ENCODE assay signal across 13 cellular contexts in the genomic region with DNA sequence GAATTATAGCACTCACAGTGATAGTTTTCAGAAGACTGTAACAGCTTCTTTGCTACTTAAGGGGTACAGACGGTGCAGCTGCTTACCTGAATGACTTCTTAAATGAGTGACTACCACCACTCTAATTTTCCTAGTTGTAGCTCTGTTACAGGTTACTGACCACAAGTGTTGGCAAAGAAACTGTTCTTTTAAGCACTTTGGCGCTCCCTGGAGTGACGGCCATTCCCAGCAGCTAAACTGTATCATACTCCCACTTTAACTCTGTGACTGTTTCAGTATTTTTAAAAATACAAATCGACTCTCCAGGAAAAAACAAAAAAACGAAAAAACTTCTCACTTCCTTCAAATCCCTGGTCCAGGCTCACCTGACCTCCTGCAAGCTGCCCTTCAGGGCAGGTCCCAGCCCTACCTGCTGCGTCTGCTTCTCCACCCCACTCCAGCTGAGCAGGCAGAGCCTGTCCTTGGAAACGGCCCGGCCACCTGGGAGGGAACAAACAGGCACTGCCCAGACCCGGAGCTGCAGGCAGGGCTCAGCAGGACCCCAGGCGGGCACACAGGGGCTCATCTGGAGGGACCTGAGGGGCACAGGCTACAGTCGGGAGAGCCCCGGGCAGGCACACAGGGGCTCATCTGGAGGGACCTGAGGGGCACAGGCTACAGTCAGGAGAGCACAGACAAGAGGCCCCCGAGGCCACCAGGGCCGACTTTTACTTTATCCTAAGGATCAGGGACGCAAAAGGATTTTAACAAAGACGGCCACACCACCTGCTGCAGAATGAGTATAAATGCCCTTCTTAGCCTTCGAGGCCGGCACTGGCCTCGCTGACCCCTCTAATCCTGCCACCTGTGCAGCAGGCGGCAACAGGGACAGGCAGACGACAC. TPM values are rescaled to one million over a fixed set of nuclear protein-coding genes. Genes with fewer than 3 reads are reported as not detected.
DNase-seq lines count a peak whose midpoint lies in the region; ATAC-seq and TF ChIP-seq lines count a peak whose summit lies in the region.
"Had no signal": no experiment of that assay in that cellular context is flagged by ENCODE, and none has a peak within 500 bp of the region (broad histone marks: within the 10 kb centered on the region; RNA-seq: fewer than 3 reads in every experiment).

No MANE protein-coding gene starts in this region.

- no peak overlapping the region for H3K4me3 ChIP-seq in heart left ventricle
- no peak overlapping the region for H3K4me3 ChIP-seq in heart right ventricle
- no peak overlapping the region for H3K4me3 ChIP-seq in dorsolateral prefrontal cortex
- H3K4me3 ChIP-seq in osteoblast (ENCODE audit: insufficient read depth, low read length) = no peak overlapping the region
- no peak overlapping the region for H3K4me3 ChIP-seq in BE2C (ENCODE audit: low read depth, low read length)

- H3K79me2 ChIP-seq in osteoblast (ENCODE audit: insufficient read depth, low read length) = peaks cover 41% of the 10 kb centered on the region

- no peaks in the 10 kb centered on the region for H3K27me3 ChIP-seq in heart left ventricle
- H3K27me3 ChIP-seq in heart right ventricle = no peaks in the 10 kb centered on the region
- H3K27me3 ChIP-seq in dorsolateral prefrontal cortex = no peaks in the 10 kb centered on the region
- no peaks in the 10 kb centered on the region for H3K27me3 ChIP-seq in osteoblast (ENCODE audit: insufficient read depth, low read length)
- H3K27me3 ChIP-seq in BE2C = no peaks in the 10 kb centered on the region

- no peak overlapping the region for H2AFZ ChIP-seq in osteoblast (ENCODE audit: low read length)

- no peak for TF ChIP-seq CTCF in heart left ventricle (IDR thresholded peaks at IDR 0.05)
- no peak for TF ChIP-seq CTCF in heart right ventricle (IDR thresholded peaks at IDR 0.05)
- no peak for TF ChIP-seq CTCF in dorsolateral prefrontal cortex (IDR thresholded peaks at IDR 0.05 in 54 of 56, conservative IDR thresholded peaks at IDR 0.05 in 2 of 56; ENCODE audit: low read depth in 1 of 56, partially characterized antibody in 56 of 56)
- TF ChIP-seq CTCF in osteoblast (IDR thresholded peaks at IDR 0.05; ENCODE audit: extremely low read depth, low read depth, low read length) = no peak
- no peak for TF ChIP-seq CTCF in BE2C (IDR thresholded peaks at IDR 0.05; ENCODE audit: low read depth, low read length)

- peaks cover 0 to 55% (median 16%) of the 10 kb centered on the region in 9 donors for H3K36me3 ChIP-seq in heart left ventricle
- H3K36me3 ChIP-seq in heart right ventricle = peaks cover 0 to 72% (median 16%) of the 10 kb centered on the region in 9 donors
- H3K36me3 ChIP-seq in osteoblast (ENCODE audit: insufficient read depth, low read length) = peaks cover 21% of the 10 kb centered on the region
- H3K36me3 ChIP-seq in BE2C = no peaks in the 10 kb centered on the region

- H3K36me3 Mint-ChIP-seq in activated T-cell treated with anti-CD3 and anti-CD28 coated beads, Interleukin-2, amount 50 U/mL, for 72 hours (ENCODE audit: insufficient read depth in 2 of 2) = peaks cover 21 to 27% of the 10 kb centered on the region in 2 donors

- H3K27ac Mint-ChIP-seq in activated T-cell treated with anti-CD3 and anti-CD28 coated beads, Interleukin-2, amount 50 U/mL, for 72 hours = no peak overlapping the region

- peaks cover 0 to 20% (median 7%) of the 10 kb centered on the region in 12 donors for H3K4me1 ChIP-seq in heart left ventricle
- H3K4me1 ChIP-seq in heart right ventricle = peaks cover 0 to 16% (median 11%) of the 10 kb centered on the region in 9 donors
- no peaks in the 10 kb centered on the region for H3K4me1 ChIP-seq in osteoblast (ENCODE audit: insufficient read depth, low read length)
- H3K4me1 ChIP-seq in BE2C = no peaks in the 10 kb centered on the region

- H3K9me3 Mint-ChIP-seq in activated T-cell treated with anti-CD3 and anti-CD28 coated beads, Interleukin-2, amount 50 U/mL, for 72 hours = peaks cover 11 to 12% of the 10 kb centered on the region in 2 donors

- no peak for TF ChIP-seq POLR2A in heart left ventricle (IDR thresholded peaks at IDR 0.05)

- H3K27ac ChIP-seq in heart left ventricle = no peak overlapping the region
- H3K27ac ChIP-seq in heart right ventricle = no peak overlapping the region
- peak overlapping the region in 1 of 59 donors; percentile 18 for H3K27ac ChIP-seq in dorsolateral prefrontal cortex
- no peak overlapping the region for H3K27ac ChIP-seq in osteoblast (ENCODE audit: low read depth, low read length)

- no peaks in the 10 kb centered on the region for H3K27me3 Mint-ChIP-seq in activated T-cell treated with anti-CD3 and anti-CD28 coated beads, Interleukin-2, amount 50 U/mL, for 72 hours (ENCODE audit: low read depth)

- H3K9me3 ChIP-seq in heart left ventricle (peaks cover 0 to 33% (median 19%) of the 10 kb centered on the region in 12 donors), heart right ventricle (peaks cover 0 to 35% (median 28%) of the 10 kb centered on the region in 11 donors), osteoblast (ENCODE audit: low read depth, low read length) (peaks cover 5% of the 10 kb centered on the region), BE2C (no peaks in the 10 kb centered on the region)

- H3K4me3 Mint-ChIP-seq in activated T-cell treated with anti-CD3 and anti-CD28 coated beads, Interleukin-2, amount 50 U/mL, for 72 hours = no peak overlapping the region

- intact Hi-C loops in heart left ventricle (cut with DNase I) (no loop called here), heart right ventricle (cut with DNase I) (no loop called here), dorsolateral prefrontal cortex (cut with DNase I) (no loop called here)

- 88 to 93% (median 92%) methylated on average over 19 to 21 of the region's 21 CpGs for WGBS in heart left ventricle, 4 donors
- 88 to 90% methylated on average over 21 of the region's 21 CpGs for WGBS in heart right ventricle, 2 donors

- DNase-seq in heart left ventricle (peak in 3 of 5 donors; percentile 11 to 57 (median 16)), heart right ventricle (no peak), dorsolateral prefrontal cortex (peak in 7 of 10 donors; percentile 8 to 40 (median 21)), osteoblast (ENCODE audit: insufficient read length, low spot score, missing footprints) (peak; percentile 56), ureter (ENCODE audit: low spot score) (peak; percentile 41), BE2C (no peak)
- DNase-seq in activated T-cell treated with anti-CD3 and anti-CD28 coated beads, Interleukin-2, amount 50 U/mL, for 72 hours = no peak
- DNase-seq: COR-L47, NCI-H146, NCI-H510A treated with DMSO at 0.1 percent for 48 hours, PC-3 had no signal

- H3K4me2 ChIP-seq in osteoblast (ENCODE audit: insufficient read depth, low read length) = no peak overlapping the region

- H3K4me1 Mint-ChIP-seq in activated T-cell treated with anti-CD3 and anti-CD28 coated beads, Interleukin-2, amount 50 U/mL, for 72 hours (ENCODE audit: low read depth) = peaks cover 5% of the 10 kb centered on the region

- ATAC-seq in heart left ventricle (no peak), heart right ventricle (no peak), HG03354 (IDR thresholded peaks at IDR 0.05; ENCODE audit: poor library complexity, severe bottlenecking, unreplicated experiment) (no peak)
- ATAC-seq in activated T-cell treated with anti-CD3 and anti-CD28 coated beads, Interleukin-2, amount 50 U/mL, for 72 hours (replicated peaks in 1 of 2) = no peak
- ATAC-seq: PC-3 had no signal

- H4K20me1 ChIP-seq in osteoblast (ENCODE audit: insufficient read depth, low read length) = peaks cover 26% of the 10 kb centered on the region

RNA-seq across cellular contexts. Expression of a gene that starts 24.5 kb away (rescaled TPM):
- total RNA-seq in heart left ventricle = 10 to 100 TPM; 19.7 to 33.4 (median 26.6) TPM
- polyA plus RNA-seq in heart left ventricle = 10 to 100 TPM; 20.5 to 31.2 TPM
- total RNA-seq in heart right ventricle = 10 to 100 TPM; 21.4 to 31.0 (median 23.5) TPM
- 10 to 100 TPM; 28.4 to 32.3 TPM for polyA plus RNA-seq in heart right ventricle
- total RNA-seq in dorsolateral prefrontal cortex = 100 to 1,000 TPM in 40 of 120 experiments, 10 to 100 TPM in 80; 48.9 to 138 (median 96.6) TPM
- 31.8 and 35.8 TPM in 2 replicates for total RNA-seq in osteoblast
- 37.4 TPM for total RNA-seq in ureter
- 17.6 TPM for polyA plus RNA-seq in BE2C (2012; ENCODE audit: insufficient read depth, insufficient read length, low read depth)
- 10 to 100 TPM; 35.1 to 40.1 TPM for total RNA-seq in activated T-cell treated with anti-CD3 and anti-CD28 coated beads, Interleukin-2, amount 50 U/mL, for 72 hours

RNA-seq across cellular contexts. Expression of a gene that starts 37.5 kb away (rescaled TPM):
- total RNA-seq in heart left ventricle (10 to 100 TPM in 3 of 9 donors, 1 to 10 TPM in 6; 3.6 to 14.3 (median 7.1) TPM), heart right ventricle (10 to 100 TPM in 2 of 10 donors, 1 to 10 TPM in 8; 4.1 to 12.9 (median 6.4) TPM), dorsolateral prefrontal cortex (10 to 100 TPM in 105 of 120 experiments, 1 to 10 TPM in 15; 5.7 to 22.6 (median 13.2) TPM), osteoblast (9.4 and 11.2 TPM in 2 replicates), ureter (29.5 TPM)
- polyA plus RNA-seq in heart left ventricle (10 to 100 TPM in 1 of 2 donors, 1 to 10 TPM in 1; 4.1 to 27.5 TPM), heart right ventricle (10 to 100 TPM in 1 of 2 donors, 1 to 10 TPM in 1; 3.8 to 56.5 TPM)
- polyA plus RNA-seq in BE2C (2012; ENCODE audit: insufficient read depth, insufficient read length, low read depth) = 12.1 TPM
- 10 to 100 TPM; 11.2 to 11.8 TPM for total RNA-seq in activated T-cell treated with anti-CD3 and anti-CD28 coated beads, Interleukin-2, amount 50 U/mL, for 72 hours
- total RNA-seq: LHCN-M2 had no signal

Comparison
In these comparisons a context has a peak if more than half of its experiments do, and no peak if none do; other contexts are left out.
1. DNase-seq: peak in heart left ventricle (3 of 5), dorsolateral prefrontal cortex (7 of 10), osteoblast (single experiment) and ureter (single experiment); none in heart right ventricle (0 of 2), BE2C (single experiment) and activated T-cell treated with anti-CD3 and anti-CD28 coated beads, Interleukin-2, amount 50 U/mL, for 72 hours (0 of 2).